ENCODE assay signal across 21 cellular contexts in the genomic region with DNA sequence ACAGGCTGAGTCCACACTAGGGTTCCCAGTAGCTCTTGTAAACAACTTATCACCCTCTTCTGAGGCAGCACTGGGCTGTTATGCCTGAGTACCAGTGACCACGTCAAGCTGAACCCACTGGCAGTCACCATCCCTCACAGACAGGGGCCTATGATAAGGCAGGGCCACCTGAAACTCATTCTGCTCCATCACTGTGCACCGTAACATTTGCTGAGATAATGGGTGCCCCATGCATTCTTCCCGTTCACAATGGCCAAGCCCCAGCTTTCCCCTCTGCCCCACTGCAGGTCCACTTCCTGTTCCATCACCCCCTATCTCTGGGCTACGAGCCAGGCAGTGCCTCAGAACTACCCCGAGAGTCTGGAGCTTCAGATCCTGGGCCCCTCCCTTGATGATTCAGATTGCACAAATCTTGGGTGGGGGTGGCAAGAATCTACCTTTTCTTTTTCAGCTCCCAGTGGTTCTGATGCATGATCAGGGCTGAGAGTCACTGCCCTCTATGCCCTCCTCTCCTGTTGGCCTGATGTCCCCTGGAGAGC.
A peak's percentile ranks its signal among the peaks of the same experiment; 100 is the strongest.
DNase-seq lines count a peak whose midpoint lies in the region; ATAC-seq and TF ChIP-seq lines count a peak whose summit lies in the region.
"Had no signal": no experiment of that assay in that cellular context is flagged by ENCODE, and none has a peak within 500 bp of the region (broad histone marks: within the 10 kb centered on the region; RNA-seq: fewer than 3 reads in every experiment).

No MANE protein-coding gene starts in this region.

- POLR2A ChIA-PET in activated CD8-positive, alpha-beta T cell treated with anti-CD3 and anti-CD28 coated beads for 36 hours (lab: Charles Lee): interaction anchor here (0.7 kb wide), 1 partner anchor 249 kb away, joined by 3 read pairs; no protein-coding TSS in a partner anchor
- POLR2A ChIA-PET in activated CD8-positive, alpha-beta T cell treated with anti-CD3 and anti-CD28 coated beads, Interleukin-2, amount 10 ng/mL, durations not matched to agents 7 days and 5 days (lab: Charles Lee): interaction anchor here (0.6 kb wide), 1 partner anchor 561 kb away, joined by 3 read pairs; no protein-coding TSS in a partner anchor

- peak; percentile 37 for ATAC-seq in activated CD8-positive, alpha-beta T cell treated with anti-CD3 and anti-CD28 coated beads for 36 hours
- ATAC-seq in activated CD8-positive, alpha-beta T cell treated with anti-CD3 and anti-CD28 coated beads, Interleukin-2, amount 10 ng/mL, durations not matched to agents 7 days and 5 days: no peak
- ATAC-seq in SK-N-SH treated with all-trans-retinoic acid at 6 μM for 48 hours (no peak; the same call in 2 of the 3 replicates), GM21390 (IDR thresholded peaks at IDR 0.05; ENCODE audit: unreplicated experiment) (no peak), HG02973 (IDR thresholded peaks at IDR 0.05; ENCODE audit: unreplicated experiment) (no peak)
- ATAC-seq: K562 had no signal

- TF ChIP-seq CTCF in activated CD8-positive, alpha-beta T cell treated with anti-CD3 and anti-CD28 coated beads for 36 hours (IDR thresholded peaks at IDR 0.05): no peak
- TF ChIP-seq CTCF in fibroblast of the aortic adventitia (IDR thresholded peaks at IDR 0.05; ENCODE audit: insufficient read depth, low read length): no peak

- intact Hi-C loops in activated CD8-positive, alpha-beta T cell treated with anti-CD3 and anti-CD28 coated beads for 36 hours (cut with micrococcal nuclease): no loop called here

- peaks cover 15% of the 10 kb centered on the region for H3K27me3 Mint-ChIP-seq in activated CD8-positive, alpha-beta T cell treated with anti-CD3 and anti-CD28 coated beads for 36 hours
- peaks cover 21% of the 10 kb centered on the region for H3K27me3 Mint-ChIP-seq in activated CD8-positive, alpha-beta T cell treated with anti-CD3 and anti-CD28 coated beads, Interleukin-2, amount 10 ng/mL, durations not matched to agents 7 days and 5 days (ENCODE audit: low read depth)

- no peak overlapping the region for H3K27ac Mint-ChIP-seq in activated CD8-positive, alpha-beta T cell treated with anti-CD3 and anti-CD28 coated beads for 36 hours
- H3K27ac Mint-ChIP-seq in activated CD8-positive, alpha-beta T cell treated with anti-CD3 and anti-CD28 coated beads, Interleukin-2, amount 10 ng/mL, durations not matched to agents 7 days and 5 days: no peak overlapping the region
- H3K27ac Mint-ChIP-seq: CD14-positive monocyte, mesothelial cell of epicardium, neural progenitor cell had no signal

- H3K4me1 Mint-ChIP-seq in activated CD8-positive, alpha-beta T cell treated with anti-CD3 and anti-CD28 coated beads for 36 hours (ENCODE audit: low read depth): peaks cover 3% of the 10 kb centered on the region
- no peaks in the 10 kb centered on the region for H3K4me1 Mint-ChIP-seq in activated CD8-positive, alpha-beta T cell treated with anti-CD3 and anti-CD28 coated beads, Interleukin-2, amount 10 ng/mL, durations not matched to agents 7 days and 5 days (ENCODE audit: low read depth)
- H3K4me1 Mint-ChIP-seq: CD14-positive monocyte had no signal

- CTCF ChIA-PET in activated CD8-positive, alpha-beta T cell treated with anti-CD3 and anti-CD28 coated beads for 36 hours (lab: Charles Lee): interaction anchor here (1.3 to 1.4 kb wide), 2 partner anchors 82 to 164 kb away, joined by 3 read pairs; no protein-coding TSS in a partner anchor
- CTCF ChIA-PET in activated CD8-positive, alpha-beta T cell treated with anti-CD3 and anti-CD28 coated beads, Interleukin-2, amount 10 ng/mL, durations not matched to agents 7 days and 5 days (lab: Charles Lee): no interaction called here

- peak; percentile 3 for DNase-seq in activated CD8-positive, alpha-beta T cell treated with anti-CD3 and anti-CD28 coated beads for 36 hours
- DNase-seq in activated CD8-positive, alpha-beta T cell treated with anti-CD3 and anti-CD28 coated beads, Interleukin-2, amount 10 ng/mL, durations not matched to agents 7 days and 5 days: no peak
- DNase-seq in fibroblast of the aortic adventitia (ENCODE audit: low read depth) (peak; percentile 8), NCI-H1092 (lab: John Stamatoyannopoulos, UW) (no peak), NOMO-1 (lab: John Stamatoyannopoulos, UW; ENCODE audit: unreplicated experiment in 2 of 2) (no peak)
- DNase-seq: 8988T; DMS79 treated with DMSO at 0.1 percent for 48 hours; kidney glomerular epithelial cell; NCI-H1092 treated with DMSO at 0.1 percent for 48 hours; NCI-H774; stimulated activated CD4-positive, alpha-beta T cell treated with anti-CD3 and anti-CD28 coated beads, Interleukin-15, amount 100 ng/mL, for 24 hours; stimulated activated naive CD4-positive, alpha-beta T cell had no signal

- H3K4me3 ChIP-seq in fibroblast of the aortic adventitia (ENCODE audit: low read depth, low read length): no peak overlapping the region
- H3K4me3 ChIP-seq: K562, neural progenitor cell, Peyer's patch, tibial nerve had no signal

- H3K9me3 Mint-ChIP-seq in activated CD8-positive, alpha-beta T cell treated with anti-CD3 and anti-CD28 coated beads for 36 hours: peaks cover 2% of the 10 kb centered on the region
- H3K9me3 Mint-ChIP-seq in activated CD8-positive, alpha-beta T cell treated with anti-CD3 and anti-CD28 coated beads, Interleukin-2, amount 10 ng/mL, durations not matched to agents 7 days and 5 days (ENCODE audit: insufficient read depth): no peaks in the 10 kb centered on the region

- no peak overlapping the region for H3K4me3 Mint-ChIP-seq in activated CD8-positive, alpha-beta T cell treated with anti-CD3 and anti-CD28 coated beads for 36 hours
- H3K4me3 Mint-ChIP-seq in activated CD8-positive, alpha-beta T cell treated with anti-CD3 and anti-CD28 coated beads, Interleukin-2, amount 10 ng/mL, durations not matched to agents 7 days and 5 days: no peak overlapping the region
- H3K4me3 Mint-ChIP-seq: CD14-positive monocyte, mesothelial cell of epicardium, neural progenitor cell had no signal

- no peaks in the 10 kb centered on the region for H3K36me3 Mint-ChIP-seq in activated CD8-positive, alpha-beta T cell treated with anti-CD3 and anti-CD28 coated beads for 36 hours (ENCODE audit: low read depth)
- no peaks in the 10 kb centered on the region for H3K36me3 Mint-ChIP-seq in activated CD8-positive, alpha-beta T cell treated with anti-CD3 and anti-CD28 coated beads, Interleukin-2, amount 10 ng/mL, durations not matched to agents 7 days and 5 days (ENCODE audit: low read depth)
- H3K36me3 Mint-ChIP-seq: CD14-positive monocyte, mesothelial cell of epicardium, neural progenitor cell had no signal

TF ChIP-seq in SK-N-SH treated with all-trans-retinoic acid at 6 μM for 48 hours, 23 proteins besides CTCF, POLR2A, EP300 and RAD21:
- TF ChIP-seq, protein P1, sequence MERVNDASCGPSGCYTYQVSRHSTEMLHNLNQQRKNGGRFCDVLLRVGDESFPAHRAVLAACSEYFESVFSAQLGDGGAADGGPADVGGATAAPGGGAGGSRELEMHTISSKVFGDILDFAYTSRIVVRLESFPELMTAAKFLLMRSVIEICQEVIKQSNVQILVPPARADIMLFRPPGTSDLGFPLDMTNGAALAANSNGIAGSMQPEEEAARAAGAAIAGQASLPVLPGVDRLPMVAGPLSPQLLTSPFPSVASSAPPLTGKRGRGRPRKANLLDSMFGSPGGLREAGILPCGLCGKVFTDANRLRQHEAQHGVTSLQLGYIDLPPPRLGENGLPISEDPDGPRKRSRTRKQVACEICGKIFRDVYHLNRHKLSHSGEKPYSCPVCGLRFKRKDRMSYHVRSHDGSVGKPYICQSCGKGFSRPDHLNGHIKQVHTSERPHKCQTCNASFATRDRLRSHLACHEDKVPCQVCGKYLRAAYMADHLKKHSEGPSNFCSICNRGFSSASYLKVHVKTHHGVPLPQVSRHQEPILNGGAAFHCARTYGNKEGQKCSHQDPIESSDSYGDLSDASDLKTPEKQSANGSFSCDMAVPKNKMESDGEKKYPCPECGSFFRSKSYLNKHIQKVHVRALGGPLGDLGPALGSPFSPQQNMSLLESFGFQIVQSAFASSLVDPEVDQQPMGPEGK (CRISPR knock-in tag; IDR thresholded peaks at IDR 0.05; ENCODE audit: borderline replicate concordance): peak; percentile 17; the same call in 1 of the 2 replicates
- TF ChIP-seq SNAI2 (CRISPR knock-in tag; IDR thresholded peaks at IDR 0.05): no peak
TF ChIP-seq in SK-N-SH treated with all-trans-retinoic acid at 6 μM for 48 hours: peak in this region for 1.

Comparison
In these comparisons a context has a peak if more than half of its experiments do, and no peak if none do; other contexts are left out.
1. DNase-seq: peak in activated CD8-positive, alpha-beta T cell treated with anti-CD3 and anti-CD28 coated beads for 36 hours (single experiment) and fibroblast of the aortic adventitia (single experiment); none in activated CD8-positive, alpha-beta T cell treated with anti-CD3 and anti-CD28 coated beads, Interleukin-2, amount 10 ng/mL, durations not matched to agents 7 days and 5 days (single experiment), NCI-H1092 (single experiment) and NOMO-1 (0 of 2).